24 cellular contexts compared by ENCODE assay signal in the genomic region with DNA sequence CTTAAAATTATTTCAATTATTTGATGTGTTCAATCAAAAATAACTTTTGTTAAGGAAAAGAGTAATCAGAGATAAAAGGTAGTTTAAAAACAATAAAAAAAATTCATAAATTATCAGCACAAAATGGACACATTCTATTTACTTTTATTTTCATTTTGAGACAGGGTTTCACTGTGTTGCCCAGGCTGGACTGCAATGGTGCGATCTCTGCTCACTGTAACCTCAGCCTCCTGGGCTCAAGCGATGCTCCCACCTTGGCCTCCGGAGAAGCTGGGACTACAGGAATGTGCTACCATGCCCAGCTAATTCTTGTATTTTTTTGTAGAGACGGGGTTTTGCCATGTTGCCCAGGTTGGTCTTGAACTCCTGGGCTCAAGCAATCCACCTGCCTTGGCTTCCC. TPM values are rescaled to one million over a fixed set of nuclear protein-coding genes. Genes with fewer than 3 reads are reported as not detected.
DNase-seq lines count a peak whose midpoint lies in the region; ATAC-seq and TF ChIP-seq lines count a peak whose summit lies in the region.
"Had no signal": no experiment of that assay in that cellular context is flagged by ENCODE, and none has a peak within 500 bp of the region (broad histone marks: within the 10 kb centered on the region; RNA-seq: fewer than 3 reads in every experiment).

No MANE protein-coding gene starts in this region.

- no peak overlapping the region for H3K27ac ChIP-seq in osteoblast (ENCODE audit: low read depth, low read length)
- H3K27ac ChIP-seq: body of pancreas, heart right ventricle, PC-9, thoracic aorta, vagina had no signal

- H3K4me3 ChIP-seq in osteoblast (ENCODE audit: insufficient read depth, low read length): no peak overlapping the region
- H3K4me3 ChIP-seq: body of pancreas, heart right ventricle, PC-9, thoracic aorta, vagina had no signal

- H3K36me3 Mint-ChIP-seq in activated naive CD4-positive, alpha-beta T cell treated with anti-CD3 and anti-CD28 coated beads, Interleukin-2, amount 50 U/mL, for 24 hours: peaks cover 10% of the 10 kb centered on the region
- peaks cover 57% of the 10 kb centered on the region for H3K36me3 Mint-ChIP-seq in activated CD8-positive, alpha-beta T cell treated with anti-CD3 and anti-CD28 coated beads for 36 hours (ENCODE audit: low read depth)
- H3K36me3 Mint-ChIP-seq in effector memory CD8-positive, alpha-beta T cell (ENCODE audit: insufficient read depth): peaks cover 13% of the 10 kb centered on the region

- H3K27me3 Mint-ChIP-seq in activated naive CD4-positive, alpha-beta T cell treated with anti-CD3 and anti-CD28 coated beads, Interleukin-2, amount 50 U/mL, for 24 hours: no peaks in the 10 kb centered on the region
- no peaks in the 10 kb centered on the region for H3K27me3 Mint-ChIP-seq in activated CD8-positive, alpha-beta T cell treated with anti-CD3 and anti-CD28 coated beads for 36 hours
- H3K27me3 Mint-ChIP-seq in effector memory CD8-positive, alpha-beta T cell: no peaks in the 10 kb centered on the region
- H3K27me3 Mint-ChIP-seq: stimulated activated naive B cell treated with anti-CD40 and anti-IgM and Interleukin-4, amounts not matched to agents 10 μg/mL and 1 μg/mL and 100 μg/mL, for 72 hours had no signal

- H3K79me2 ChIP-seq in osteoblast (ENCODE audit: insufficient read depth, low read length): peaks cover 97% of the 10 kb centered on the region

- CTCF ChIA-PET in activated CD8-positive, alpha-beta T cell treated with anti-CD3 and anti-CD28 coated beads for 36 hours (lab: Charles Lee): interaction anchor here (1.3 to 10.1 kb wide), 2 partner anchors 7 to 33 kb away, joined by 3 to 128 read pairs; no protein-coding TSS in a partner anchor

- H3K4me3 Mint-ChIP-seq in activated naive CD4-positive, alpha-beta T cell treated with anti-CD3 and anti-CD28 coated beads, Interleukin-2, amount 50 U/mL, for 24 hours: no peak overlapping the region
- no peak overlapping the region for H3K4me3 Mint-ChIP-seq in activated CD8-positive, alpha-beta T cell treated with anti-CD3 and anti-CD28 coated beads for 36 hours
- peak overlapping the region; percentile 75 to 88 for H3K4me3 Mint-ChIP-seq in effector memory CD8-positive, alpha-beta T cell
- H3K4me3 Mint-ChIP-seq: CD14-positive monocyte; stimulated activated naive B cell treated with anti-CD40 and anti-IgM and Interleukin-4, amounts not matched to agents 10 μg/mL and 1 μg/mL and 100 μg/mL, for 72 hours had no signal

- ATAC-seq in activated CD8-positive, alpha-beta T cell treated with anti-CD3 and anti-CD28 coated beads for 36 hours: no peak
- no peak for ATAC-seq in effector memory CD8-positive, alpha-beta T cell (replicated peaks)
- ATAC-seq in Right ventricle myocardium superior (ENCODE audit: poor library complexity) (no peak), Right ventricle myocardium inferior (no peak)
- ATAC-seq: body of pancreas; heart right ventricle; left cardiac atrium; stimulated activated naive B cell treated with anti-CD40 and anti-IgM and Interleukin-4, amounts not matched to agents 10 μg/mL and 1 μg/mL and 100 μg/mL, for 72 hours had no signal

- no peaks in the 10 kb centered on the region for H3K9me3 ChIP-seq in osteoblast (ENCODE audit: low read depth, low read length)
- H3K9me3 ChIP-seq: body of pancreas, heart right ventricle, thoracic aorta, vagina had no signal

- peak overlapping the region; percentile 84 for H3K27ac Mint-ChIP-seq in activated naive CD4-positive, alpha-beta T cell treated with anti-CD3 and anti-CD28 coated beads, Interleukin-2, amount 50 U/mL, for 24 hours
- peak overlapping the region; percentile 99 for H3K27ac Mint-ChIP-seq in activated CD8-positive, alpha-beta T cell treated with anti-CD3 and anti-CD28 coated beads for 36 hours
- peak overlapping the region; percentile 93 to 99 for H3K27ac Mint-ChIP-seq in effector memory CD8-positive, alpha-beta T cell

- peaks cover 13% of the 10 kb centered on the region for H3K4me1 ChIP-seq in osteoblast (ENCODE audit: insufficient read depth, low read length)

- peaks cover 4% of the 10 kb centered on the region for H3K9me3 Mint-ChIP-seq in activated naive CD4-positive, alpha-beta T cell treated with anti-CD3 and anti-CD28 coated beads, Interleukin-2, amount 50 U/mL, for 24 hours
- H3K9me3 Mint-ChIP-seq in activated CD8-positive, alpha-beta T cell treated with anti-CD3 and anti-CD28 coated beads for 36 hours: no peaks in the 10 kb centered on the region
- H3K9me3 Mint-ChIP-seq in effector memory CD8-positive, alpha-beta T cell: no peaks in the 10 kb centered on the region

- no peak for TF ChIP-seq CTCF in activated CD8-positive, alpha-beta T cell treated with anti-CD3 and anti-CD28 coated beads for 36 hours (IDR thresholded peaks at IDR 0.05)
- no peak for TF ChIP-seq CTCF in osteoblast (IDR thresholded peaks at IDR 0.05; ENCODE audit: extremely low read depth, low read depth, low read length)

- no peaks in the 10 kb centered on the region for H3K27me3 ChIP-seq in osteoblast (ENCODE audit: insufficient read depth, low read length)
- H3K27me3 ChIP-seq: body of pancreas, heart right ventricle, vagina had no signal

- peaks cover 24% of the 10 kb centered on the region for H4K20me1 ChIP-seq in osteoblast (ENCODE audit: insufficient read depth, low read length)

- DNase-seq in activated naive CD4-positive, alpha-beta T cell treated with anti-CD3 and anti-CD28 coated beads, Interleukin-2, amount 50 U/mL, for 16 hours: no peak
- no peak for DNase-seq in activated CD8-positive, alpha-beta T cell treated with anti-CD3 and anti-CD28 coated beads for 36 hours
- DNase-seq in effector memory CD8-positive, alpha-beta T cell: no peak
- DNase-seq in Right ventricle myocardium superior (no peak), osteoblast (ENCODE audit: insufficient read length, low spot score, missing footprints) (no peak), Right ventricle myocardium inferior (ENCODE audit: missing footprints) (no peak)
- DNase-seq: body of pancreas; DMS 273 treated with DMSO at 0.1 percent for 48 hours; HCEC 1CT; heart right ventricle; left cardiac atrium; mesenchymal stem cell; NCI-H1694; NCI-H2171; NCI-H524; occipital lobe; PC-9; SHP77 treated with DMSO at 0.1 percent for 48 hours; small intestine; stimulated activated naive B cell treated with anti-CD40 and anti-IgM and Interleukin-4, amounts not matched to agents 10 μg/mL and 1 μg/mL and 100 μg/mL, for 72 hours had no signal

- H3K4me2 ChIP-seq in osteoblast (ENCODE audit: insufficient read depth, low read length): no peak overlapping the region
- H3K4me2 ChIP-seq: PC-9 had no signal

- H2AFZ ChIP-seq in osteoblast (ENCODE audit: low read length): no peak overlapping the region
- H2AFZ ChIP-seq: PC-9 had no signal

- H3K4me1 Mint-ChIP-seq in activated naive CD4-positive, alpha-beta T cell treated with anti-CD3 and anti-CD28 coated beads, Interleukin-2, amount 50 U/mL, for 24 hours: peaks cover 95% of the 10 kb centered on the region
- peaks cover 92% of the 10 kb centered on the region for H3K4me1 Mint-ChIP-seq in activated CD8-positive, alpha-beta T cell treated with anti-CD3 and anti-CD28 coated beads for 36 hours (ENCODE audit: low read depth)
- peaks cover 70 to 80% of the 10 kb centered on the region in 2 donors for H3K4me1 Mint-ChIP-seq in effector memory CD8-positive, alpha-beta T cell (ENCODE audit: low read depth in 2 of 2)

- intact Hi-C loops in activated CD8-positive, alpha-beta T cell treated with anti-CD3 and anti-CD28 coated beads for 36 hours (cut with micrococcal nuclease): no loop called here
- intact Hi-C loops in Right ventricle myocardium superior (cut with DNase I) (no loop called here), Right ventricle myocardium inferior (cut with DNase I) (no loop called here)

- no peaks in the 10 kb centered on the region for H3K36me3 ChIP-seq in osteoblast (ENCODE audit: insufficient read depth, low read length)
- H3K36me3 ChIP-seq: heart right ventricle, thoracic aorta, vagina had no signal

- POLR2A ChIA-PET in activated CD8-positive, alpha-beta T cell treated with anti-CD3 and anti-CD28 coated beads for 36 hours (lab: Charles Lee): interaction anchor here (2.9 to 10.3 kb wide), 3 partner anchors 7 to 16 kb away, joined by 12 to 207 read pairs (median 142); no protein-coding TSS in a partner anchor

RNA-seq across cellular contexts. Expression of a gene that starts 47.1 kb away (rescaled TPM):
- total RNA-seq in activated CD8-positive, alpha-beta T cell treated with anti-CD3 and anti-CD28 coated beads for 36 hours: 10 to 100 TPM; 95.5 to 95.7 TPM
- total RNA-seq in Right ventricle myocardium superior (10.4 TPM), osteoblast (47.7 and 48.1 TPM in 2 replicates), Right ventricle myocardium inferior (9.9 TPM)

Comparison
In these comparisons a context has a peak if more than half of its experiments do, and no peak if none do; other contexts are left out.
1. H3K4me3 Mint-ChIP-seq: peak in effector memory CD8-positive, alpha-beta T cell (2 of 2); none in activated naive CD4-positive, alpha-beta T cell treated with anti-CD3 and anti-CD28 coated beads, Interleukin-2, amount 50 U/mL, for 24 hours (single experiment) and activated CD8-positive, alpha-beta T cell treated with anti-CD3 and anti-CD28 coated beads for 36 hours (single experiment).
2. Peak in every context shown above with its lines, with median percentiles within 50 percentile points of each other: H3K27ac Mint-ChIP-seq.